9 cellular contexts compared by ENCODE assay signal in the genomic region with DNA sequence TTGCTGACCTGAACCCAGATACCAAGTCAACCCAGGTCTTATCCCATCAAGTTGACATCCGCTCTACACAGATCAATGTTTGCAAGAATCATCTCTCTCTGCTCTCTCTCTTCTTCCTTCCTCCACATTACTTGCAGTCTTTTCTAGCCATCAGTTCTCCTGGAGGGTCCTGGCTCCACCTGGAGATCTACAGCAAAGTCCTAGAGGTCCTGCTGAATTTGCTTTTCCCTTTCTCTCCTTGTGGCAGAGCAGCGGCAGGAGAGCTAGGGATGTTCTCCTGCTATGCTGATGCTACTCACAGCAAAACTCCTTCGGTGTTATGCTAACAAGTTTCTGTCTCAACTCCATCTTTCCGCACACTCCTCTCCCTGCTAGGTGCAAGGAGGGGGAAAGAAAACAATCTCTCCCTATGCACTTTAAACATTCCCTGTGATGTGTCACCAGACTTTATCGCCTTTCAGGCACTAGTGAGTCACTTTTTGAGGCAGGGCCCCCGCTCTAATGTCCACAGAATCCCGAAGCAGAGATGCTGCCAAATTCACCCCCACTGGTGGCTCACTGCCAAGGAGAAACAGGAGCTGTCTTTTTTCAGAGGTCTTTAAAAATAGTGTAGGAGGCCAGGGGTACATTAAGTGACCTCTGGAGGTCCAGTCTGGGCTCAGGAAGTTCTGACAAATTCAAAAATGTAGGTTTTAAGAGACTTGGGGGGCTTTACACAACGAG.
DNase-seq lines count a peak whose midpoint lies in the region; ATAC-seq and TF ChIP-seq lines count a peak whose summit lies in the region.
"Had no signal": no experiment of that assay in that cellular context is flagged by ENCODE, and none has a peak within 500 bp of the region (broad histone marks: within the 10 kb centered on the region; RNA-seq: fewer than 3 reads in every experiment).

No MANE protein-coding gene starts in this region.

- H3K36me3 Mint-ChIP-seq in mesothelial cell of epicardium = no peaks in the 10 kb centered on the region

- peak overlapping the region; percentile 5 for H3K4me3 Mint-ChIP-seq in mesothelial cell of epicardium
- H3K4me3 Mint-ChIP-seq: CD4-positive, alpha-beta T cell had no signal

- no peaks in the 10 kb centered on the region for H3K27me3 Mint-ChIP-seq in mesothelial cell of epicardium (ENCODE audit: low read depth)

- DNase-seq in A172 (ENCODE audit: low spot score) = peak; percentile 94
- peak; percentile 97 for DNase-seq in M059J (ENCODE audit: low read depth)
- peak; percentile 26 for DNase-seq in ecto neural progenitor cell (ENCODE audit: low spot score)
- DNase-seq in mesothelial cell of epicardium (ENCODE audit: low spot score in 2 of 2, unreplicated experiment in 2 of 2) = peak in 1 of 2 experiments; percentile 65
- DNase-seq in GF-D8 (lab: John Stamatoyannopoulos, UW) = no peak
- no peak for DNase-seq in activated CD8-positive, alpha-beta memory T cell treated with anti-CD3 and anti-CD28 coated beads, Interleukin-2, amount 50 U/mL, for 48 hours
- DNase-seq: CD4-positive, alpha-beta T cell had no signal

- no peaks in the 10 kb centered on the region for H3K9me3 Mint-ChIP-seq in mesothelial cell of epicardium
- H3K9me3 Mint-ChIP-seq: CD4-positive, alpha-beta T cell had no signal

- H3K27ac Mint-ChIP-seq in mesothelial cell of epicardium = peak overlapping the region; percentile 91
- H3K27ac Mint-ChIP-seq: CD4-positive, alpha-beta T cell had no signal

- H3K4me1 Mint-ChIP-seq in mesothelial cell of epicardium = peaks cover 61% of the 10 kb centered on the region

- no peak for TF ChIP-seq CTCF in mesothelial cell of epicardium (IDR thresholded peaks at IDR 0.05; ENCODE audit: unreplicated experiment)

- no peak for ATAC-seq in GM19455 (IDR thresholded peaks at IDR 0.05; ENCODE audit: unreplicated experiment)
- no peak for ATAC-seq in HG03159 (IDR thresholded peaks at IDR 0.05; ENCODE audit: unreplicated experiment)

Comparison
In these comparisons a context has a peak if more than half of its experiments do, and no peak if none do; other contexts are left out.
1. DNase-seq: peak in A172 (single experiment), M059J (single experiment) and ecto neural progenitor cell (single experiment); none in GF-D8 (single experiment) and activated CD8-positive, alpha-beta memory T cell treated with anti-CD3 and anti-CD28 coated beads, Interleukin-2, amount 50 U/mL, for 48 hours (single experiment).